Comparison of ENCODE assay signal across 20 cellular contexts in genomic region chr6:129641344-129641743, GRCh38.
A peak's percentile ranks its signal among the peaks of the same experiment; 100 is the strongest.
DNase-seq lines count a peak whose midpoint lies in the region; ATAC-seq and TF ChIP-seq lines count a peak whose summit lies in the region.
"Had no signal": no experiment of that assay in that cellular context is flagged by ENCODE, and none has a peak within 500 bp of the region (broad histone marks: within the 10 kb centered on the region; RNA-seq: fewer than 3 reads in every experiment).

No MANE protein-coding gene starts in this region.

- H3K4me1 ChIP-seq in Panc1 (ENCODE audit: control insufficient read depth, insufficient read depth, low read length) = peaks cover 26% of the 10 kb centered on the region
- peaks cover 17% of the 10 kb centered on the region for H3K4me1 ChIP-seq in SJCRH30

- no peaks in the 10 kb centered on the region for H3K9me3 Mint-ChIP-seq in Calu3 (ENCODE audit: low read depth, unreplicated experiment)
- H3K9me3 Mint-ChIP-seq: activated CD4-positive, alpha-beta memory T cell treated with anti-CD3 and anti-CD28 coated beads for 36 hours; activated T-cell treated with anti-CD3 and anti-CD28 coated beads, Interleukin-2, amount 50 U/mL, for 72 hours; neural progenitor cell had no signal

- H3K36me3 ChIP-seq in Panc1 (ENCODE audit: control insufficient read depth, insufficient read depth, low read length) (no peaks in the 10 kb centered on the region), SJCRH30 (peaks cover 8% of the 10 kb centered on the region)
- H3K36me3 ChIP-seq: gastrocnemius medialis, neural progenitor cell, right lobe of liver had no signal

- intact Hi-C loops in Calu3 (cut with micrococcal nuclease; ENCODE audit: unreplicated experiment) (no loop called here), Panc1 (cut with micrococcal nuclease; ENCODE audit: unreplicated experiment) (no loop called here)

- H3K4me3 Mint-ChIP-seq in Calu3 (ENCODE audit: low read depth, unreplicated experiment) = no peak overlapping the region
- H3K4me3 Mint-ChIP-seq: activated CD4-positive, alpha-beta memory T cell treated with anti-CD3 and anti-CD28 coated beads for 36 hours; activated T-cell treated with anti-CD3 and anti-CD28 coated beads, Interleukin-2, amount 50 U/mL, for 72 hours; neural progenitor cell had no signal

- ATAC-seq in Panc1 = no peak
- ATAC-seq: activated T-cell treated with anti-CD3 and anti-CD28 coated beads, Interleukin-2, amount 50 U/mL, for 72 hours; gastrocnemius medialis had no signal

- in situ Hi-C loops in Panc1 (cut with HindIII; ENCODE audit: low pct_unique_long_range_greater_than_20kb, low sequenced_read_pairs) = no loop called here

- no peak overlapping the region for H3K4me3 ChIP-seq in Panc1 (ENCODE audit: low read depth in 2 of 2, low read length in 2 of 2)
- H3K4me3 ChIP-seq in epithelial cell of esophagus (ENCODE audit: low read length) = no peak overlapping the region
- no peak overlapping the region for H3K4me3 ChIP-seq in SJCRH30
- H3K4me3 ChIP-seq: gastrocnemius medialis, HAP-1, neural progenitor cell, right lobe of liver had no signal

- H3K36me3 Mint-ChIP-seq in Calu3 (ENCODE audit: insufficient read depth, unreplicated experiment) = peaks cover 59% of the 10 kb centered on the region
- H3K36me3 Mint-ChIP-seq: neural progenitor cell had no signal

- BruUV-seq in Calu3 (replicated peaks; lab: Mats Ljungman, UMichigan) (no TSS peak), Panc1 (replicated peaks; lab: Mats Ljungman, UMichigan) (no TSS peak)

- H3K27ac Mint-ChIP-seq in Calu3 (ENCODE audit: unreplicated experiment) = peak overlapping the region; percentile 66
- H3K27ac Mint-ChIP-seq: activated CD4-positive, alpha-beta memory T cell treated with anti-CD3 and anti-CD28 coated beads for 36 hours; activated T-cell treated with anti-CD3 and anti-CD28 coated beads, Interleukin-2, amount 50 U/mL, for 72 hours; neural progenitor cell had no signal

- CTCF ChIA-PET in Calu3 (lab: Charles Lee) (no interaction called here), Panc1 (lab: Charles Lee) (interaction anchor here (0.6 kb wide), 1 partner anchor 26 kb away, joined by 3 read pairs; no protein-coding TSS in a partner anchor)

- TF ChIP-seq CTCF in Calu3 (IDR thresholded peaks at IDR 0.05; ENCODE audit: unreplicated experiment) (no peak), Panc1 (IDR thresholded peaks at IDR 0.05) (no peak), epithelial cell of esophagus (IDR thresholded peaks at IDR 0.05; ENCODE audit: insufficient read depth, low read depth, low read length, missing control alignments) (no peak)

- no peak for DNase-seq in Calu3
- no peak for DNase-seq in Panc1 (ENCODE audit: low read depth, low spot score)
- DNase-seq in epithelial cell of esophagus (ENCODE audit: low read depth) = peak; percentile 41
- DNase-seq in myocyte (ENCODE audit: low read depth) = peak; percentile 39
- DNase-seq in nucleus accumbens (lab: John Stamatoyannopoulos, UW) = no peak
- no peak for DNase-seq in NCI-H1694 treated with DMSO at 0.1 percent for 48 hours (lab: John Stamatoyannopoulos, UW)
- DNase-seq in SJCRH30 = no peak
- DNase-seq in activated CD4-positive, CD25-positive, alpha-beta regulatory T cell (lab: John Stamatoyannopoulos, UW) = no peak
- DNase-seq: activated CD4-positive, alpha-beta memory T cell treated with anti-CD3 and anti-CD28 coated beads for 36 hours; activated T-cell treated with anti-CD3 and anti-CD28 coated beads, Interleukin-2, amount 50 U/mL, for 72 hours; amniotic stem cell; DMS 273 treated with DMSO at 0.1 percent for 48 hours; gastrocnemius medialis; KG1; mammary epithelial cell; NCI-H1436; right lobe of liver; stimulated activated CD4-positive, alpha-beta T cell treated with anti-CD3 and anti-CD28 coated beads, Interleukin-4, amount 100 ng/mL, for 4 hours had no signal

- no peaks in the 10 kb centered on the region for H3K27me3 ChIP-seq in Panc1 (ENCODE audit: control insufficient read depth, insufficient read depth, low read length)
- no peaks in the 10 kb centered on the region for H3K27me3 ChIP-seq in SJCRH30
- H3K27me3 ChIP-seq: gastrocnemius medialis, neural progenitor cell, right lobe of liver had no signal

- H3K27ac ChIP-seq in Panc1 (ENCODE audit: low read length) (peak overlapping the region; percentile 25), SJCRH30 (no peak overlapping the region)
- H3K27ac ChIP-seq: gastrocnemius medialis, neural progenitor cell, right lobe of liver had no signal

- no peaks in the 10 kb centered on the region for H3K27me3 Mint-ChIP-seq in Calu3 (ENCODE audit: unreplicated experiment)
- H3K27me3 Mint-ChIP-seq: activated CD4-positive, alpha-beta memory T cell treated with anti-CD3 and anti-CD28 coated beads for 36 hours had no signal

- POLR2A ChIA-PET in Panc1 (lab: Charles Lee) = no interaction called here

- H3K9me3 ChIP-seq in Panc1 (ENCODE audit: control insufficient read depth, insufficient read depth, low read depth, low read length) = no peaks in the 10 kb centered on the region
- H3K9me3 ChIP-seq in SJCRH30 (replicated peaks) = no peaks in the 10 kb centered on the region; the same call in 1 of the 2 replicates
- H3K9me3 ChIP-seq: gastrocnemius medialis, HAP-1, right lobe of liver had no signal

- peaks cover 64% of the 10 kb centered on the region for H3K4me1 Mint-ChIP-seq in Calu3 (ENCODE audit: low read depth, unreplicated experiment)

Comparison
In these comparisons a context has a peak if more than half of its experiments do, and no peak if none do; other contexts are left out.
1. DNase-seq: peak in epithelial cell of esophagus (single experiment) and myocyte (single experiment); none in Calu3 (single experiment), Panc1 (single experiment), nucleus accumbens (0 of 56), NCI-H1694 treated with DMSO at 0.1 percent for 48 hours (single experiment), SJCRH30 (0 of 2) and activated CD4-positive, CD25-positive, alpha-beta regulatory T cell (0 of 4).